In the genomic region with DNA sequence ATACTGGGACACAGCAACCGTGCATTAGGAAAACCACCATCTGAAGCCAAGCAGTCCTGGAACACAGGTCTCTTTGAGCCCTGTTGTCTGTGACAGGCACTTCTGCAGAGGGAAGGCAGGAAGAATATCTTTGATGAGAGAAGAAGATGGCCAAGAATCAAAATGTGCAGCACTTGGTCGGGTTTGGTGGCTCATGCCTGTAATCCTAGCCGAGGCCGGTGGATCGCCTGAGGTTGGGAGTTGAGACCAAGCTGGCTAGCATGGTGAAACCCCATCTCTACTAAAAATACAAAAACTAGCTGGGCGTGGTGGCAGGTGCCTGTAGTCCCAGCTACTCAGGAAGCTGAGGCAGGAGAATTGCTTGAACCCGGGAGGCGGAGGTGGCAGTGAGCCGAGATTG, we compare ENCODE assay signal across 1 cellular context. TPM values are rescaled to one million over a fixed set of nuclear protein-coding genes. Genes with fewer than 3 reads are reported as not detected.
"Had no signal": no experiment of that assay in that cellular context is flagged by ENCODE, and none has a peak within 500 bp of the region (broad histone marks: within the 10 kb centered on the region; RNA-seq: fewer than 3 reads in every experiment).

No MANE protein-coding gene starts in this region.

RNA-seq across cellular contexts. Expression of gene SYNE3, which starts 6.1 kb away (rescaled TPM):
- total RNA-seq: epithelial cell of proximal tubule had no signal
